13 cellular contexts compared by ENCODE assay signal in genomic region chr5:86596476-86596875, GRCh38. TPM values are rescaled to one million over a fixed set of nuclear protein-coding genes. Genes with fewer than 3 reads are reported as not detected.
DNase-seq lines count a peak whose midpoint lies in the region; ATAC-seq and TF ChIP-seq lines count a peak whose summit lies in the region.
"Had no signal": no experiment of that assay in that cellular context is flagged by ENCODE, and none has a peak within 500 bp of the region (broad histone marks: within the 10 kb centered on the region; RNA-seq: fewer than 3 reads in every experiment).

No MANE protein-coding gene starts in this region.

- no peaks in the 10 kb centered on the region for H3K9me3 ChIP-seq in breast epithelium

- BruUV-seq in MCF 10A (replicated peaks; lab: Mats Ljungman, UMichigan) = no TSS peak

- H3K4me3 Mint-ChIP-seq in MCF 10A (ENCODE audit: unreplicated experiment) (no peak overlapping the region), WTC11 (no peak overlapping the region), nephron progenitor cell (no peak overlapping the region)
- H3K4me3 Mint-ChIP-seq: B cell; CD4-positive, alpha-beta T cell; IgD-negative memory B cell had no signal

- DNase-seq in MCF 10A (ENCODE audit: unreplicated experiment) (peak; percentile 1), breast epithelium (ENCODE audit: low spot score in 2 of 2) (no peak), WTC11 (ENCODE audit: low spot score) (no peak), mucosa of gallbladder (ENCODE audit: low spot score) (peak; percentile 78), cerebellar nuclear complex (lab: John Stamatoyannopoulos, UW) (no peak), putamen (ENCODE audit: low spot score) (no peak), nephron progenitor cell (no peak)
- DNase-seq: C1 segment of cervical spinal cord; CD4-positive, alpha-beta T cell; DND-41; GF-D8 had no signal

- no peak for TF ChIP-seq POLR2A in breast epithelium (IDR thresholded peaks at IDR 0.05)

- H3K4me1 ChIP-seq in breast epithelium = no peaks in the 10 kb centered on the region

- H3K36me3 ChIP-seq in breast epithelium = no peaks in the 10 kb centered on the region

- intact Hi-C loops in MCF 10A (cut with micrococcal nuclease) = no loop called here
- intact Hi-C loops in breast epithelium (cut with DNase I; ENCODE audit: low total_unique reads) = no loop called here

- no peak overlapping the region for H3K27ac ChIP-seq in breast epithelium

- TF ChIP-seq CTCF in MCF 10A (IDR thresholded peaks at IDR 0.05; ENCODE audit: unreplicated experiment) (no peak), breast epithelium (IDR thresholded peaks at IDR 0.05) (no peak), WTC11 (IDR thresholded peaks at IDR 0.05) (no peak), nephron progenitor cell (IDR thresholded peaks at IDR 0.05) (no peak)

- H3K27me3 Mint-ChIP-seq in MCF 10A (ENCODE audit: insufficient read depth, unreplicated experiment) (peaks cover 47% of the 10 kb centered on the region), WTC11 (ENCODE audit: low read depth) (no peaks in the 10 kb centered on the region), nephron progenitor cell (ENCODE audit: low read depth, poor library complexity) (peaks cover 10% of the 10 kb centered on the region)

- no peak overlapping the region for H3K4me3 ChIP-seq in breast epithelium

- no peaks in the 10 kb centered on the region for H3K4me1 Mint-ChIP-seq in MCF 10A (ENCODE audit: insufficient read depth, unreplicated experiment)
- peaks cover 18% of the 10 kb centered on the region for H3K4me1 Mint-ChIP-seq in WTC11
- no peaks in the 10 kb centered on the region for H3K4me1 Mint-ChIP-seq in nephron progenitor cell
- H3K4me1 Mint-ChIP-seq: B cell had no signal

- H3K9me3 Mint-ChIP-seq in MCF 10A (ENCODE audit: unreplicated experiment) = no peaks in the 10 kb centered on the region
- no peaks in the 10 kb centered on the region; the same call in 1 of the 2 replicates for H3K9me3 Mint-ChIP-seq in WTC11
- no peaks in the 10 kb centered on the region for H3K9me3 Mint-ChIP-seq in nephron progenitor cell
- H3K9me3 Mint-ChIP-seq: CD4-positive, alpha-beta T cell had no signal

- H3K27ac Mint-ChIP-seq in MCF 10A (ENCODE audit: low read depth, unreplicated experiment) (no peak overlapping the region), WTC11 (peak overlapping the region; percentile 33; the same call in 1 of the 2 replicates), nephron progenitor cell (no peak overlapping the region)
- H3K27ac Mint-ChIP-seq: B cell; CD4-positive, alpha-beta T cell; IgD-negative memory B cell had no signal

- ATAC-seq in WTC11 = no peak

- CTCF ChIA-PET in MCF 10A (lab: Yijun Ruan, JAX) (no interaction called here), WTC11 (lab: Charles Lee) (no interaction called here)

- no peaks in the 10 kb centered on the region for H3K27me3 ChIP-seq in breast epithelium

- POLR2A ChIA-PET in MCF 10A (lab: Yijun Ruan, JAX) (no interaction called here), WTC11 (lab: Charles Lee) (no interaction called here)

- H3K36me3 Mint-ChIP-seq in MCF 10A (ENCODE audit: insufficient read depth, unreplicated experiment) (no peaks in the 10 kb centered on the region), WTC11 (no peaks in the 10 kb centered on the region), nephron progenitor cell (ENCODE audit: low read depth) (no peaks in the 10 kb centered on the region)
- H3K36me3 Mint-ChIP-seq: IgD-negative memory B cell had no signal

TF ChIP-seq in WTC11, 78 proteins besides CTCF, POLR2A, EP300 and RAD21:
- TF ChIP-seq TCF7 (CRISPR knock-in tag; IDR thresholded peaks at IDR 0.05; ENCODE audit: low read depth) = no peak
- TF ChIP-seq ZNF232 (CRISPR knock-in tag; IDR thresholded peaks at IDR 0.05) = no peak
- no peak for TF ChIP-seq ATF2 (CRISPR knock-in tag; IDR thresholded peaks at IDR 0.05; ENCODE audit: borderline replicate concordance, low read depth)
- TF ChIP-seq ZNF396 (CRISPR knock-in tag; IDR thresholded peaks at IDR 0.05; ENCODE audit: borderline replicate concordance) = no peak
- TF ChIP-seq ERG (CRISPR knock-in tag; IDR thresholded peaks at IDR 0.05) = no peak
- TF ChIP-seq ZNF416 (CRISPR knock-in tag; IDR thresholded peaks at IDR 0.05) = no peak
- TF ChIP-seq RELA (CRISPR knock-in tag; IDR thresholded peaks at IDR 0.05; ENCODE audit: borderline replicate concordance) = no peak
- TF ChIP-seq GRHL2 (CRISPR knock-in tag; IDR thresholded peaks at IDR 0.05; ENCODE audit: insufficient replicate concordance, severe bottlenecking) = no peak
- TF ChIP-seq JAZF1 (CRISPR knock-in tag; IDR thresholded peaks at IDR 0.05) = no peak
- TF ChIP-seq ZBTB43 (CRISPR knock-in tag; IDR thresholded peaks at IDR 0.05) = no peak
- no peak for TF ChIP-seq PRRX2 (CRISPR knock-in tag; IDR thresholded peaks at IDR 0.05)
- TF ChIP-seq PRDM15 (CRISPR knock-in tag; IDR thresholded peaks at IDR 0.05) = no peak
- no peak for TF ChIP-seq CREM (CRISPR knock-in tag; IDR thresholded peaks at IDR 0.05)
- TF ChIP-seq ETV6 (CRISPR knock-in tag; IDR thresholded peaks at IDR 0.05) = no peak
TF ChIP-seq in WTC11: peak in this region for 0.

RNA-seq across cellular contexts. Expression of gene COX7C, which starts 21.3 kb away (rescaled TPM):
- 402 and 460 TPM in 2 replicates for total RNA-seq in MCF 10A (2022)
- 100 to 1,000 TPM; 302 to 461 (median 321) TPM for total RNA-seq in breast epithelium
- 858 to 964 TPM (median 935 TPM) in 3 replicates for total RNA-seq in WTC11 (2021)
- 644 TPM for total RNA-seq in mucosa of gallbladder

Comparison
In these comparisons a context has a peak if more than half of its experiments do, and no peak if none do; other contexts are left out.
1. DNase-seq: peak in MCF 10A (single experiment) and mucosa of gallbladder (single experiment); none in breast epithelium (0 of 2), WTC11 (single experiment), cerebellar nuclear complex (0 of 2), putamen (single experiment) and nephron progenitor cell (single experiment).